ENCODE assay signal across 8 cellular contexts in the genomic region with DNA sequence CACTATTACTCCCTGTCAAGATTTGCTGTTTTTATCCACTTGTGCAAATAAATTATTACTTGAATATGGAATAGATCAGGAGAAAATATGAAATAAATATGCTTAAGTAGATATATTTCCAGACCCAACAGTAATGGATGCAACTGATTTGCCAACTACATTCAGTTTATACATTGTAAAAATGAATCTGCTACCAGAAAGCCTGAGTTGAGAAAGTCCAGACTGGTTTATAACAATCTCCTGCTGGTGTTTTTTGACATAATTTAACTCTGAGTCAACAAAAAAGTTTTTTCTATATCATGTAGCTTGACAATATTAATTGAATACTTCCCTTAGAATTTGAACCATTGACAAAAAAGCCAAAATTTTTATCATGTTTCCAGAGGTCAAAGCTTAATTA.
"Had no signal": no experiment of that assay in that cellular context is flagged by ENCODE, and none has a peak within 500 bp of the region (broad histone marks: within the 10 kb centered on the region; RNA-seq: fewer than 3 reads in every experiment).

No MANE protein-coding gene starts in this region.

- H3K27ac ChIP-seq: GM23248, HL-60 had no signal

- H3K9me3 ChIP-seq: HAP-1 had no signal

- DNase-seq: GM23248, GOT3, H7, HFFc6 had no signal

- H3K4me3 ChIP-seq: GM23248, HAP-1 had no signal

- ATAC-seq: HCT116, HepG2 had no signal

- H3K4me1 ChIP-seq: HAP-1 had no signal

- H3K36me3 ChIP-seq: HAP-1 had no signal
